Comparison of ENCODE assay signal across 2 cellular contexts in the genomic region with DNA sequence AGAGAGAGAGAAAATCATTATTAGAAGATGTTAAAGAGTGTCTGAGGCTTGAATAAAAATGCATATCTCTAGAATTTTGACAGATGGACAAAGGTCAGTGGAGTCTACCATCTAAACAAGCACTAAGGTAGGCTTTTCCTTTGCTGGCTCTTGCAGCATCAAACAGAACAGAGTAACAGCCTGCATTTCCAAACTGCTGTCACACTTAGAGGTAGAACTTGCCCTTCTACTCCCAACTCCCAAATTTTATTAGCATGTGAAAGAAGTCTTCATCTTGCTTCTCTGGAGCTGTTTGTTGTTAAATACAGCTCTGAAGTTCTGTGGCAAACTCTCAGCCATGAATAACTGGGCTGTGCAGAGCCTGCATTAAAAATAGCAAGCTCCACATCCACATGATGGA.
TF ChIP-seq lines count a peak whose summit lies in the region.

No MANE protein-coding gene starts in this region.

TF ChIP-seq in HEK293, 187 proteins besides CTCF, POLR2A, EP300 and RAD21:
- TF ChIP-seq, protein P1, sequence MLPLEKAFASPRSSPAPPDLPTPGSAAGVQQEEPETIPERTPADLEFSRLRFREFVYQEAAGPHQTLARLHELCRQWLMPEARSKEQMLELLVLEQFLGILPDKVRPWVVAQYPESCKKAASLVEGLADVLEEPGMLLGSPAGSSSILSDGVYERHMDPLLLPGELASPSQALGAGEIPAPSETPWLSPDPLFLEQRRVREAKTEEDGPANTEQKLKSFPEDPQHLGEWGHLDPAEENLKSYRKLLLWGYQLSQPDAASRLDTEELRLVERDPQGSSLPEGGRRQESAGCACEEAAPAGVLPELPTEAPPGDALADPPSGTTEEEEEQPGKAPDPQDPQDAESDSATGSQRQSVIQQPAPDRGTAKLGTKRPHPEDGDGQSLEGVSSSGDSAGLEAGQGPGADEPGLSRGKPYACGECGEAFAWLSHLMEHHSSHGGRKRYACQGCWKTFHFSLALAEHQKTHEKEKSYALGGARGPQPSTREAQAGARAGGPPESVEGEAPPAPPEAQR (tag by site-specific recombination; IDR thresholded peaks at IDR 0.05), result no peak
- TF ChIP-seq ZNF658 (tag by site-specific recombination; IDR thresholded peaks at IDR 0.05), result no peak
- TF ChIP-seq ZBTB21 (tag by site-specific recombination; IDR thresholded peaks at IDR 0.05), result no peak
- no peak for TF ChIP-seq ZNF792 (tag by site-specific recombination; IDR thresholded peaks at IDR 0.05)
- TF ChIP-seq, protein P2, sequence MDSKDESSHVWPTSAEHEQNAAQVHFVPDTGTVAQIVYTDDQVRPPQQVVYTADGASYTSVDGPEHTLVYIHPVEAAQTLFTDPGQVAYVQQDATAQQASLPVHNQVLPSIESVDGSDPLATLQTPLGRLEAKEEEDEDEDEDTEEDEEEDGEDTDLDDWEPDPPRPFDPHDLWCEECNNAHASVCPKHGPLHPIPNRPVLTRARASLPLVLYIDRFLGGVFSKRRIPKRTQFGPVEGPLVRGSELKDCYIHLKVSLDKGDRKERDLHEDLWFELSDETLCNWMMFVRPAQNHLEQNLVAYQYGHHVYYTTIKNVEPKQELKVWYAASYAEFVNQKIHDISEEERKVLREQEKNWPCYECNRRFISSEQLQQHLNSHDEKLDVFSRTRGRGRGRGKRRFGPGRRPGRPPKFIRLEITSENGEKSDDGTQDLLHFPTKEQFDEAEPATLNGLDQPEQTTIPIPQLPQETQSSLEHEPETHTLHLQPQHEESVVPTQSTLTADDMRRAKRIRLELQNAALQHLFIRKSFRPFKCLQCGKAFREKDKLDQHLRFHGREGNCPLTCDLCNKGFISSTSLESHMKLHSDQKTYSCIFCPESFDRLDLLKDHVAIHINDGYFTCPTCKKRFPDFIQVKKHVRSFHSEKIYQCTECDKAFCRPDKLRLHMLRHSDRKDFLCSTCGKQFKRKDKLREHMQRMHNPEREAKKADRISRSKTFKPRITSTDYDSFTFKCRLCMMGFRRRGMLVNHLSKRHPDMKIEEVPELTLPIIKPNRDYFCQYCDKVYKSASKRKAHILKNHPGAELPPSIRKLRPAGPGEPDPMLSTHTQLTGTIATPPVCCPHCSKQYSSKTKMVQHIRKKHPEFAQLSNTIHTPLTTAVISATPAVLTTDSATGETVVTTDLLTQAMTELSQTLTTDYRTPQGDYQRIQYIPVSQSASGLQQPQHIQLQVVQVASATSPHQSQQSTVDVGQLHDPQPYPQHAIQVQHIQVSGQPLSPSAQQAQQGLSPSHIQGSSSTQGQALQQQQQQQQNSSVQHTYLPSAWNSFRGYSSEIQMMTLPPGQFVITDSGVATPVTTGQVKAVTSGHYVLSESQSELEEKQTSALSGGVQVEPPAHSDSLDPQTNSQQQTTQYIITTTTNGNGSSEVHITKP (tag by site-specific recombination; IDR thresholded peaks at IDR 0.05), result peak; percentile 57
TF ChIP-seq in HEK293: peak in this region for 1.

TF ChIP-seq in H1, 55 proteins besides CTCF, POLR2A, EP300 and RAD21:
- TF ChIP-seq JUN (IDR thresholded peaks at IDR 0.05; ENCODE audit: low read depth, low read length) (no peak), TAF1 (IDR thresholded peaks at IDR 0.05; ENCODE audit: low read depth, low read length) (no peak), JUND (IDR thresholded peaks at IDR 0.05; ENCODE audit: low read length) (no peak), CHD2 (IDR thresholded peaks at IDR 0.05; ENCODE audit: low read length) (no peak), CBX8 (IDR thresholded peaks at IDR 0.05; ENCODE audit: borderline replicate concordance, low read depth, low read length) (no peak), RNF2 (IDR thresholded peaks at IDR 0.05; ENCODE audit: borderline replicate concordance, low read depth, low read length, missing control alignments, poor library complexity, severe bottlenecking) (no peak), RFX5 (IDR thresholded peaks at IDR 0.05; ENCODE audit: borderline replicate concordance, low read depth, low read length) (no peak), BCL11A (IDR thresholded peaks at IDR 0.05; ENCODE audit: low read depth in 2 of 2, low read length in 2 of 2) (no peak), TEAD4 (IDR thresholded peaks at IDR 0.05; ENCODE audit: low read depth, low read length) (no peak), ASH2L (IDR thresholded peaks at IDR 0.05; ENCODE audit: low read length) (no peak), YY1 (IDR thresholded peaks at IDR 0.05; ENCODE audit: low read depth, low read length) (no peak), CBX5 (IDR thresholded peaks at IDR 0.05; ENCODE audit: low read depth, low read length) (no peak), CEBPB (IDR thresholded peaks at IDR 0.05; ENCODE audit: low read depth, low read length) (no peak), GTF2F1 (IDR thresholded peaks at IDR 0.05; ENCODE audit: borderline replicate concordance, low read depth, low read length) (no peak), TAF7 (optimal IDR thresholded peaks at IDR 0.05; ENCODE audit: borderline replicate concordance, low read depth, low read length) (no peak), KDM5A (IDR thresholded peaks at IDR 0.05; ENCODE audit: low read length) (no peak), ZNF274 (IDR thresholded peaks at IDR 0.05; ENCODE audit: borderline replicate concordance, extremely low read depth, low read length) (no peak), SP1 (IDR thresholded peaks at IDR 0.05; ENCODE audit: low read depth, low read length) (no peak)
- TF ChIP-seq, protein P3, sequence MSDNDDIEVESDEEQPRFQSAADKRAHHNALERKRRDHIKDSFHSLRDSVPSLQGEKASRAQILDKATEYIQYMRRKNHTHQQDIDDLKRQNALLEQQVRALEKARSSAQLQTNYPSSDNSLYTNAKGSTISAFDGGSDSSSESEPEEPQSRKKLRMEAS (IDR thresholded peaks at IDR 0.05), result no peak
